22 cellular contexts compared by ENCODE assay signal in the genomic region with DNA sequence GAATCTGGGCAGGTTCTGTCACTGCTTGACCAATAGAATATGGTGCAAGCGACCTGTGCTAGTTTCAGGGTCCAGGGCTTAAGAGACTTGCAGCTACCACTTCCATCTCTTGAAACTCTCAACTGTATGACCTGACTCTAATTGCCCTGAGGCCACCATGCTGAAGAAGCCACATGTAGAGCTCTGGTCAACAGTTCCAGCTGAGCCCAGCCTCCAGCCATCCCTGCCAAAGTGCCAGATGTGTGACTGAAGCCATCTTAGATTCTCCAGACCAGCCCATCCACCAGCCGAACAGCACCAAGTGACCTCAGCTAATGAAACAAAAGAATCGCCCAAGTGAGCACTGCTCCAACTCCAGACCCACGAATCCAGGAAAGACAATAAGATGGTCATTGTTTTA. TPM values are rescaled to one million over a fixed set of nuclear protein-coding genes. Genes with fewer than 3 reads are reported as not detected.
DNase-seq lines count a peak whose midpoint lies in the region.
"Had no signal": no experiment of that assay in that cellular context is flagged by ENCODE, and none has a peak within 500 bp of the region (broad histone marks: within the 10 kb centered on the region; RNA-seq: fewer than 3 reads in every experiment).

No MANE protein-coding gene starts in this region.

- peaks cover 9% of the 10 kb centered on the region for H3K79me2 ChIP-seq in ACC112 (ENCODE audit: control insufficient read depth, insufficient read depth, low read length, unreplicated experiment)

- DNase-seq in RPMI7951 (ENCODE audit: low read depth): peak; percentile 90
- DNase-seq in stimulated activated naive CD4-positive, alpha-beta T cell treated with Interleukin-2 at 50 U/mL for 16 hours (lab: John Stamatoyannopoulos, UW): no peak
- no peak for DNase-seq in NCI-H446 (lab: John Stamatoyannopoulos, UW)
- DNase-seq in NCI-H1105 (lab: John Stamatoyannopoulos, UW): no peak
- DNase-seq: activated CD8-positive, alpha-beta T cell treated with anti-CD3 and anti-CD28 coated beads for 36 hours; activated naive CD4-positive, alpha-beta T cell treated with anti-CD3 and anti-CD28 coated beads, Interleukin-2, amount 10 ng/mL, durations not matched to agents 7 days and 5 days; activated T-cell treated with anti-CD3 and anti-CD28 coated beads, Interleukin-2, amount 50 U/mL, for 24 hours; CD4-positive, alpha-beta T cell; colonic mucosa; DMS79; Karpas-422; NCI-H1092 treated with DMSO at 0.1 percent for 48 hours; NCI-H2107; NCI-H526; right cardiac atrium; SIG-M5; stimulated activated CD4-positive, alpha-beta T cell treated with anti-CD3 and anti-CD28 coated beads, Interleukin-15, amount 100 ng/mL, for 24 hours; transverse colon had no signal

- no peaks in the 10 kb centered on the region for H3K9me3 ChIP-seq in muscle layer of duodenum (ENCODE audit: control insufficient read depth in 1 of 2, low read length in 2 of 2)
- H3K9me3 ChIP-seq: colonic mucosa, neutrophil, transverse colon had no signal

- H3K4me1 ChIP-seq in ACC112 (ENCODE audit: control insufficient read depth, insufficient read depth, low read length, unreplicated experiment): peaks cover 24% of the 10 kb centered on the region
- H3K4me1 ChIP-seq in muscle layer of duodenum (ENCODE audit: control insufficient read depth in 1 of 2, insufficient read depth in 2 of 2, low read length in 2 of 2): peaks cover 3 to 4% of the 10 kb centered on the region in 2 donors

- no peak overlapping the region for H2AFZ ChIP-seq in ACC112 (ENCODE audit: low read length, unreplicated experiment)

- H3K4me3 ChIP-seq in ACC112 (ENCODE audit: low read depth, low read length) (no peak overlapping the region), muscle layer of duodenum (ENCODE audit: low read depth in 1 of 2, low read length in 2 of 2) (no peak overlapping the region)
- H3K4me3 ChIP-seq: colonic mucosa, transverse colon had no signal

- H3K36me3 ChIP-seq in ACC112 (ENCODE audit: insufficient read depth, low read length) (peaks cover 5% of the 10 kb centered on the region; the same call in 1 of the 2 replicates), muscle layer of duodenum (ENCODE audit: control insufficient read depth in 1 of 2, insufficient read depth in 2 of 2, low read length in 2 of 2) (peaks cover 0 to 7% of the 10 kb centered on the region in 2 donors)
- H3K36me3 ChIP-seq: colonic mucosa, neutrophil, transverse colon had no signal

- peak overlapping the region; percentile 99 for H3K27ac ChIP-seq in ACC112 (ENCODE audit: low read depth, low read length)
- H3K27ac ChIP-seq in muscle layer of duodenum (ENCODE audit: low read length): peak overlapping the region; percentile 95
- H3K27ac ChIP-seq: neutrophil had no signal

- no peaks in the 10 kb centered on the region for H3K27me3 ChIP-seq in ACC112 (ENCODE audit: insufficient read depth, low read length)
- no peaks in the 10 kb centered on the region for H3K27me3 ChIP-seq in muscle layer of duodenum (ENCODE audit: low read depth, low read length)
- H3K27me3 ChIP-seq: colonic mucosa, transverse colon had no signal

RNA-seq across cellular contexts. Expression of gene MT2A, which starts 3.4 kb away (rescaled TPM):
- 715 and 768 TPM in 2 replicates for total RNA-seq in RPMI7951 (2014; rRNA removed; shearing (Covaris generic))

RNA-seq across cellular contexts. Expression of gene MT3, which starts 15.6 kb away (rescaled TPM):
- total RNA-seq in RPMI7951 (2014; rRNA removed; shearing (Covaris generic)): not detected in 2 replicates

RNA-seq across cellular contexts. Expression of gene MT1E, which starts 20.6 kb away (rescaled TPM):
- total RNA-seq in RPMI7951 (2014; rRNA removed; shearing (Covaris generic)): 604 and 676 TPM in 2 replicates

RNA-seq across cellular contexts. Expression of gene MT1M, which starts 27.5 kb away (rescaled TPM):
- 2.3 and 4.5 TPM in 2 replicates for total RNA-seq in RPMI7951 (2014; rRNA removed; shearing (Covaris generic))
- total RNA-seq: activated CD8-positive, alpha-beta T cell treated with anti-CD3 and anti-CD28 coated beads for 36 hours; CD4-positive, alpha-beta T cell; HT-29 had no signal

RNA-seq across cellular contexts. Expression of gene MT1A, which starts 33.5 kb away (rescaled TPM):
- 1.1 and 3.4 TPM in 2 replicates for total RNA-seq in RPMI7951 (2014; rRNA removed; shearing (Covaris generic))
- total RNA-seq: activated CD8-positive, alpha-beta T cell treated with anti-CD3 and anti-CD28 coated beads for 36 hours; CD4-positive, alpha-beta T cell had no signal
